18 cellular contexts compared by ENCODE assay signal in genomic region chr12:111102062-111102735, GRCh38.
DNase-seq lines count a peak whose midpoint lies in the region; FAIRE-seq and TF ChIP-seq lines count a peak whose summit lies in the region.
"Had no signal": no experiment of that assay in that cellular context is flagged by ENCODE, and none has a peak within 500 bp of the region (broad histone marks: within the 10 kb centered on the region; RNA-seq: fewer than 3 reads in every experiment).

No MANE protein-coding gene starts in this region.

- H3K4me1 ChIP-seq in OCI-LY7 (ENCODE audit: insufficient read depth, low read length, poor library complexity, severe bottlenecking) (peaks cover 50% of the 10 kb centered on the region), keratinocyte (ENCODE audit: control insufficient read depth, extremely low read depth, insufficient read depth, low read length) (peaks cover 8% of the 10 kb centered on the region), osteoblast (ENCODE audit: insufficient read depth, low read length) (no peaks in the 10 kb centered on the region)

- H3K9me2 ChIP-seq in OCI-LY7 (ENCODE audit: insufficient read depth, low read length): no peaks in the 10 kb centered on the region

- no peak overlapping the region; the same call in 1 of the 2 replicates for H2AFZ ChIP-seq in OCI-LY7 (ENCODE audit: low read length)
- H2AFZ ChIP-seq in keratinocyte (ENCODE audit: control insufficient read depth, low read length): no peak overlapping the region
- H2AFZ ChIP-seq in osteoblast (ENCODE audit: low read length): no peak overlapping the region

- H3K36me3 ChIP-seq in OCI-LY7 (ENCODE audit: insufficient read depth, low read length) (no peaks in the 10 kb centered on the region), keratinocyte (ENCODE audit: control insufficient read depth in 2 of 2, extremely low read depth in 1 of 2, insufficient read depth in 2 of 2, low read length in 2 of 2) (no peaks in the 10 kb centered on the region), osteoblast (ENCODE audit: insufficient read depth, low read length) (no peaks in the 10 kb centered on the region)

- H3K4me3 ChIP-seq in OCI-LY7 (ENCODE audit: low read depth, low read length, poor library complexity, severe bottlenecking): peak overlapping the region; percentile 71
- H3K4me3 ChIP-seq in keratinocyte (ENCODE audit: control insufficient read depth in 2 of 3, extremely low read depth in 1 of 3, insufficient read depth in 2 of 3, low read depth in 1 of 3, low read length in 3 of 3): no peak overlapping the region
- no peak overlapping the region for H3K4me3 ChIP-seq in osteoblast (ENCODE audit: insufficient read depth, low read length)

- H3K27me3 ChIP-seq in keratinocyte (ENCODE audit: control insufficient read depth, extremely low read depth, insufficient read depth, low read length) (peaks cover 39% of the 10 kb centered on the region), osteoblast (ENCODE audit: insufficient read depth, low read length) (peaks cover 6% of the 10 kb centered on the region)

- H3K4me2 ChIP-seq in OCI-LY7 (ENCODE audit: low read length) (peak overlapping the region; percentile 78), keratinocyte (ENCODE audit: control insufficient read depth, extremely low read depth, insufficient read depth, low read depth, low read length) (peak overlapping the region; percentile 27), osteoblast (ENCODE audit: insufficient read depth, low read length) (no peak overlapping the region)

- H3K9me3 ChIP-seq in OCI-LY7 (ENCODE audit: low read length) (no peaks in the 10 kb centered on the region), keratinocyte (ENCODE audit: control insufficient read depth, low read depth, low read length) (no peaks in the 10 kb centered on the region), osteoblast (ENCODE audit: low read depth, low read length) (no peaks in the 10 kb centered on the region)

- CTCF ChIA-PET in OCI-LY7 (lab: Charles Lee; ENCODE audit: unreplicated experiment): interaction anchor here (1.0 to 1.9 kb wide), 3 partner anchors 9 to 12 kb away, joined by 3 to 8 read pairs (median 3); no protein-coding TSS in a partner anchor

- TF ChIP-seq CTCF in OCI-LY7 (conservative IDR thresholded peaks at IDR 0.05; ENCODE audit: low read length) (no peak), keratinocyte (optimal IDR thresholded peaks at IDR 0.05 in 1 of 3, IDR thresholded peaks at IDR 0.05 in 1 of 3, conservative IDR thresholded peaks at IDR 0.05 in 1 of 3; ENCODE audit: extremely low read depth in 1 of 3, insufficient read depth in 2 of 3, low read length in 3 of 3) (peak in 1 of 3 experiments; percentile 13), osteoblast (IDR thresholded peaks at IDR 0.05; ENCODE audit: extremely low read depth, low read depth, low read length) (no peak)

- BruUV-seq in OCI-LY7 (replicated peaks; lab: Mats Ljungman, UMichigan): no TSS peak

- DNase-seq in NCI-H748 (lab: John Stamatoyannopoulos, UW; ENCODE audit: unreplicated experiment): peak; percentile 22
- no peak for DNase-seq in NCI-H748 treated with DMSO at 0.1 percent for 48 hours (lab: John Stamatoyannopoulos, UW)
- peak; percentile 62 for DNase-seq in OCI-LY7 (ENCODE audit: low spot score)
- DNase-seq in keratinocyte (ENCODE audit: low read depth, low spot score): no peak
- DNase-seq in ecto neural progenitor cell (ENCODE audit: low spot score): no peak
- no peak for DNase-seq in osteoblast (ENCODE audit: insufficient read length, low spot score, missing footprints)
- no peak for DNase-seq in putamen (ENCODE audit: low spot score)
- DNase-seq in MV-4-11 (lab: John Stamatoyannopoulos, UW): no peak
- DNase-seq: activated naive CD8-positive, alpha-beta T cell treated with anti-CD3 and anti-CD28 coated beads, Interleukin-2, amount 10 ng/mL, durations not matched to agents 7 days and 5 days; activated T-cell treated with anti-CD3 and anti-CD28 coated beads, Interleukin-2, amount 50 U/mL, for 72 hours; CD4-positive, alpha-beta memory T cell; islet precursor cell; NCI-H2081 treated with DMSO at 0.1 percent for 48 hours; retina; Right ventricle myocardium superior; stimulated activated CD4-positive, alpha-beta T cell treated with anti-CD3 and anti-CD28 coated beads, Interleukin-15, amount 100 ng/mL, for 24 hours; stimulated activated naive B cell treated with anti-CD40 and anti-IgM and Interleukin-4, amounts not matched to agents 10 μg/mL and 1 μg/mL and 100 μg/mL, for 72 hours; T-cell had no signal

- no peaks in the 10 kb centered on the region for H3K9me1 ChIP-seq in keratinocyte (ENCODE audit: control insufficient read depth, extremely low read depth, insufficient read depth, low read length)

- peak; percentile 80 for FAIRE-seq in keratinocyte (lab: Jason Lieb, UNC)

- H3K9ac ChIP-seq in keratinocyte (ENCODE audit: control insufficient read depth, extremely low read depth, insufficient read depth, low read length): no peak overlapping the region

- POLR2A ChIA-PET in OCI-LY7 (lab: Charles Lee): interaction anchor here (0.5 to 4.5 kb wide), 8 partner anchors 9 to 882 kb away, joined by 3 to 32 read pairs (median 4); no protein-coding TSS in a partner anchor

- H3K79me2 ChIP-seq in OCI-LY7 (ENCODE audit: insufficient read depth, low read depth, low read length) (peaks cover 24% of the 10 kb centered on the region; the same call in 1 of the 2 replicates), keratinocyte (ENCODE audit: control insufficient read depth, insufficient read depth, low read length) (no peaks in the 10 kb centered on the region), osteoblast (ENCODE audit: insufficient read depth, low read length) (no peaks in the 10 kb centered on the region)

- dilution Hi-C loops in keratinocyte (cut with MboI; ENCODE audit: extremely low pct_ligation_motif_present, low sequenced_read_pairs): no loop called here

- H4K20me1 ChIP-seq in OCI-LY7 (ENCODE audit: insufficient read depth, low read length) (no peaks in the 10 kb centered on the region), keratinocyte (ENCODE audit: control insufficient read depth, extremely low read depth, insufficient read depth, low read length) (no peaks in the 10 kb centered on the region), osteoblast (ENCODE audit: insufficient read depth, low read length) (no peaks in the 10 kb centered on the region)

- intact Hi-C loops in OCI-LY7 (cut with micrococcal nuclease; ENCODE audit: unreplicated experiment): loop anchor here (5.0 kb wide), 1 partner anchor 65 kb away; no protein-coding TSS in a partner anchor

- H3K27ac ChIP-seq in OCI-LY7 (ENCODE audit: low read depth, low read length, poor library complexity, severe bottlenecking) (peak overlapping the region; percentile 68), keratinocyte (ENCODE audit: control insufficient read depth, insufficient read depth, low read length) (no peak overlapping the region), osteoblast (ENCODE audit: low read depth, low read length) (no peak overlapping the region)

Comparison
In these comparisons a context has a peak if more than half of its experiments do, and no peak if none do; other contexts are left out.
1. DNase-seq: peak in NCI-H748 (single experiment) and OCI-LY7 (single experiment); none in NCI-H748 treated with DMSO at 0.1 percent for 48 hours (single experiment), keratinocyte (single experiment), ecto neural progenitor cell (single experiment), osteoblast (single experiment), putamen (single experiment) and MV-4-11 (single experiment).